Comparison of ENCODE assay signal across 8 cellular contexts in the genomic region with DNA sequence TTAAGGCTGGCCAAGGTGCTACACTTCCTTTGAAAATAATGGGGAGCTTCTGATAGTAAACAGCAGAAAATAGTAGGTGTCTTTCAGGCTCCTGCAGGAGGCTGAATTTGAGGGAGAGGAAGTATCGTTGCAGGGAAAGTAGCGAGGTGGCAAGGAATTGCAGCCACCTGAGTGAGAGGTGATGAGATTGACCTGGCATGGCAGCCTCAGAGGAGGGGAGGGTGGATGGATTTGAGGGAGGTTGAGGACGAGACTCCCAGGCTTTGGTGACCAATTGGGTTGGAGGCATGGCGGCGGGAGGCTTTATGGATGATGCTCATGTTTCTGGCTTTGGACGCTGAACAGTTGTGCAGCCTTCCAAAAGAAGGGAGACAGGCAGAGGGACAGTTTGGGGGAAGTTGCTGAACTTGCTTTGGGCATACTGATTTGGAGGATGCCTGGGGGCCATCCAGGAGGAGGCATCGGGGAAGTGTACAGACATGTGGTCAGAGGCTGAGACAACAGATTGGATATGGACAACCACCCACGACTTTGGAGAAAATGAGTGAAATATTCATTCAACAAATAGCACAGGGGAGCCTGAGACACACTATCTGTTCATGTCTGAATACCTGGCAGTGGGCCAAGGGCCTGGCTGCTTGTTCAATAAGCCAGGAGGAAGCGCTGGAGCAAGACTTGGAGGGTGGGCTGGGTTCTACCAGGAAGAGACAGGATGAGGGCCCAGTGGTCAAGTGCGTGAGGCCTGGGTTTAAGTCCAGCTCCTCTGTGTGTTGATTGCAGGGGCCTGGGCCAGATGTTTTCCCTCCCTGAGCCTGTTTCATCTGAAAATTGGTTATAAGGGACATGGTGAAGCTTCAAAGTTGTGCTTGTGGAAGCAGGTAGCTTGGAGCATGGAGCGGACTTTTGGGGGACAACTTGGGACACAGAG.
DNase-seq lines count a peak whose midpoint lies in the region; ATAC-seq and TF ChIP-seq lines count a peak whose summit lies in the region.

No MANE protein-coding gene starts in this region.

- no peaks in the 10 kb centered on the region for H3K79me2 ChIP-seq in PC-3 (ENCODE audit: low read length)

- intact Hi-C loops in PC-3 (cut with micrococcal nuclease) = no loop called here

- H4K20me1 ChIP-seq in PC-3 (ENCODE audit: low read length) = no peaks in the 10 kb centered on the region

- H3K9me2 ChIP-seq in PC-3 (replicated peaks; ENCODE audit: low read length) = no peaks in the 10 kb centered on the region

- H3K27me3 ChIP-seq in PC-3 (ENCODE audit: low read length) = no peaks in the 10 kb centered on the region

- H3F3A ChIP-seq in PC-3 (ENCODE audit: low read length, unreplicated experiment) = no peaks in the 10 kb centered on the region

- H2AFZ ChIP-seq in PC-3 (ENCODE audit: low read length) = no peak overlapping the region

- CTCF ChIA-PET in PC-3 (lab: Charles Lee) = no interaction called here

- no peaks in the 10 kb centered on the region for H3K9me3 ChIP-seq in PC-3 (ENCODE audit: low read length)

- H3K4me3 ChIP-seq in PC-3 (ENCODE audit: low read length) (no peak overlapping the region), fibroblast of mammary gland (ENCODE audit: control insufficient read depth, low read depth, low read length) (no peak overlapping the region)

- DNase-seq in EH (ENCODE audit: low read depth) = peak; percentile 77
- DNase-seq in PC-3 = peak; percentile 39
- peak; percentile 96 for DNase-seq in fibroblast of mammary gland (ENCODE audit: low read depth)
- DNase-seq in pons (ENCODE audit: low spot score) = peak; percentile 47
- DNase-seq in T-helper 9 cell = no peak
- no peak for DNase-seq in activated CD8-positive, alpha-beta memory T cell treated with anti-CD3 and anti-CD28 coated beads, Interleukin-2, amount 50 U/mL, for 4 hours
- DNase-seq in effector CD4-positive, alpha-beta T cell = no peak

- TF ChIP-seq CTCF in PC-3 (conservative IDR thresholded peaks at IDR 0.05; ENCODE audit: low read depth, low read length) = no peak
- no peak for TF ChIP-seq CTCF in fibroblast of mammary gland (conservative IDR thresholded peaks at IDR 0.05; ENCODE audit: control insufficient read depth, insufficient read depth, low read depth, low read length)

- no peak overlapping the region for H3K9ac ChIP-seq in PC-3 (ENCODE audit: low read length)

- peaks cover 19% of the 10 kb centered on the region for H3K4me1 ChIP-seq in PC-3 (ENCODE audit: insufficient read depth, low read length)

- no peak overlapping the region for H3K27ac ChIP-seq in PC-3 (ENCODE audit: low read length)

- no peak overlapping the region for H3K4me2 ChIP-seq in PC-3 (ENCODE audit: low read length)

- ATAC-seq in PC-3 (no peak), GM21825 (IDR thresholded peaks at IDR 0.05; ENCODE audit: unreplicated experiment) (no peak)

- H3K36me3 ChIP-seq in PC-3 (ENCODE audit: low read depth, low read length) = no peaks in the 10 kb centered on the region

- POLR2A ChIA-PET in PC-3 (lab: Charles Lee; ENCODE audit: unreplicated experiment) = no interaction called here

- BruUV-seq in PC-3 (replicated peaks; lab: Mats Ljungman, UMichigan) = no TSS peak

Comparison
In these comparisons a context has a peak if more than half of its experiments do, and no peak if none do; other contexts are left out.
1. DNase-seq: peak in EH (single experiment), PC-3 (single experiment), fibroblast of mammary gland (single experiment) and pons (single experiment); none in T-helper 9 cell (single experiment), activated CD8-positive, alpha-beta memory T cell treated with anti-CD3 and anti-CD28 coated beads, Interleukin-2, amount 50 U/mL, for 4 hours (single experiment) and effector CD4-positive, alpha-beta T cell (single experiment).